Comparison of ENCODE assay signal across 17 cellular contexts in genomic region chr20:32526561-32526960, GRCh38. TPM values are rescaled to one million over a fixed set of nuclear protein-coding genes. Genes with fewer than 3 reads are reported as not detected.
DNase-seq lines count a peak whose midpoint lies in the region; ATAC-seq and TF ChIP-seq lines count a peak whose summit lies in the region.
"Had no signal": no experiment of that assay in that cellular context is flagged by ENCODE, and none has a peak within 500 bp of the region (broad histone marks: within the 10 kb centered on the region; RNA-seq: fewer than 3 reads in every experiment).

No MANE protein-coding gene starts in this region.

- H2AFZ ChIP-seq in Loucy (ENCODE audit: low read length), result no peak overlapping the region
- H2AFZ ChIP-seq: hepatocyte had no signal

- no peak for ATAC-seq in upper lobe of left lung (ENCODE audit: low FRiP score in 2 of 2)
- ATAC-seq: HCT116, mucosa of descending colon had no signal

- H3K27me3 ChIP-seq in Loucy (ENCODE audit: insufficient read depth, low read length, poor library complexity, severe bottlenecking) (no peaks in the 10 kb centered on the region), spleen (replicated peaks in 1 of 7) (no peaks in the 10 kb centered on the region), Caco-2 (replicated peaks; ENCODE audit: control insufficient read depth, insufficient read depth, low read length) (no peaks in the 10 kb centered on the region; the same call in 1 of the 2 replicates), upper lobe of left lung (no peaks in the 10 kb centered on the region)
- H3K27me3 ChIP-seq: hepatocyte, ovary, uterus had no signal

- H3K36me3 Mint-ChIP-seq in activated CD4-positive, alpha-beta T cell treated with anti-CD3 and anti-CD28 coated beads, Interleukin-2, amount 10 ng/mL, durations not matched to agents 7 days and 5 days (ENCODE audit: low read depth), result peaks cover 46% of the 10 kb centered on the region
- H3K36me3 Mint-ChIP-seq in brain (peaks cover 6% of the 10 kb centered on the region), Caco-2 (ENCODE audit: insufficient read depth, unreplicated experiment) (no peaks in the 10 kb centered on the region)

- H3K4me3 ChIP-seq in Loucy (ENCODE audit: low read length, poor library complexity, severe bottlenecking) (no peak overlapping the region), spleen (no peak overlapping the region), Caco-2 (ENCODE audit: low read depth, low read length) (no peak overlapping the region), upper lobe of left lung (no peak overlapping the region)
- H3K4me3 ChIP-seq: hepatocyte, mucosa of descending colon, ovary, uterus had no signal

- no peak for DNase-seq in activated CD4-positive, alpha-beta T cell treated with anti-CD3 and anti-CD28 coated beads, Interleukin-2, amount 10 ng/mL, durations not matched to agents 7 days and 5 days
- no peak for DNase-seq in activated CD4-positive, alpha-beta T cell treated with anti-CD3 and anti-CD28 coated beads for 4 hours
- DNase-seq in spleen (peak; percentile 31), cortex of kidney (lab: John Stamatoyannopoulos, UW) (no peak), Caco-2 (no peak), upper lobe of left lung (no peak)
- DNase-seq: COR-L47, NCI-H1105 treated with DMSO at 0.1 percent for 48 hours, ovary, SHP77, uterus had no signal

- POLR2A ChIA-PET in activated CD4-positive, alpha-beta T cell treated with anti-CD3 and anti-CD28 coated beads, Interleukin-2, amount 10 ng/mL, durations not matched to agents 7 days and 5 days (lab: Charles Lee), result no interaction called here
- POLR2A ChIA-PET in Caco-2 (lab: Charles Lee), result no interaction called here

- TF ChIP-seq EP300 in upper lobe of left lung (IDR thresholded peaks at IDR 0.05), result no peak

- intact Hi-C loops in spleen (cut with DNase I; ENCODE audit: low total_unique reads) (no loop called here), Caco-2 (cut with micrococcal nuclease; ENCODE audit: unreplicated experiment) (no loop called here)

- H3K79me2 ChIP-seq in Loucy (ENCODE audit: insufficient read depth, low read length), result peaks cover 84% of the 10 kb centered on the region

- WGBS in spleen, 5 donors, result 49 to 64% (median 57%) methylated on average over 4 of the region's 4 CpGs
- WGBS in upper lobe of left lung, 2 donors, result 53 to 79% methylated on average over 4 of the region's 4 CpGs

- H3K9ac ChIP-seq in Loucy (ENCODE audit: low read depth, low read length, poor library complexity, severe bottlenecking), result peak overlapping the region; percentile 25

- H3K4me1 Mint-ChIP-seq in activated CD4-positive, alpha-beta T cell treated with anti-CD3 and anti-CD28 coated beads, Interleukin-2, amount 10 ng/mL, durations not matched to agents 7 days and 5 days, result peaks cover 90% of the 10 kb centered on the region
- H3K4me1 Mint-ChIP-seq in brain (peaks cover 83% of the 10 kb centered on the region), Caco-2 (ENCODE audit: low read depth, unreplicated experiment) (no peaks in the 10 kb centered on the region)

- H3K36me3 ChIP-seq in Loucy (ENCODE audit: insufficient read depth, low read length), result peaks cover 38% of the 10 kb centered on the region; the same call in 1 of the 2 replicates
- H3K36me3 ChIP-seq in spleen, result no peaks in the 10 kb centered on the region
- no peaks in the 10 kb centered on the region for H3K36me3 ChIP-seq in Caco-2 (ENCODE audit: control insufficient read depth, insufficient read depth, low read length)
- H3K36me3 ChIP-seq in upper lobe of left lung, result no peaks in the 10 kb centered on the region
- H3K36me3 ChIP-seq: ovary, uterus had no signal

- H3K4me2 ChIP-seq in Loucy (ENCODE audit: low read depth, low read length, poor library complexity, severe bottlenecking), result no peak overlapping the region
- H3K4me2 ChIP-seq: hepatocyte had no signal

- H3K9me2 ChIP-seq in Loucy (replicated peaks; ENCODE audit: low read depth, low read length), result no peaks in the 10 kb centered on the region

- H3K9me3 ChIP-seq in Loucy (ENCODE audit: insufficient read depth, low read depth, low read length), result no peaks in the 10 kb centered on the region
- H3K9me3 ChIP-seq in spleen, result no peaks in the 10 kb centered on the region
- no peaks in the 10 kb centered on the region for H3K9me3 ChIP-seq in Caco-2
- H3K9me3 ChIP-seq in upper lobe of left lung, result no peaks in the 10 kb centered on the region
- H3K9me3 ChIP-seq: mucosa of descending colon, ovary, uterus had no signal

- TF ChIP-seq CTCF in Loucy (conservative IDR thresholded peaks at IDR 0.05; ENCODE audit: low read length) (no peak), brain (conservative IDR thresholded peaks at IDR 0.05) (no peak), spleen (IDR thresholded peaks at IDR 0.05 in 8 of 11, conservative IDR thresholded peaks at IDR 0.05 in 3 of 11) (no peak), Caco-2 (IDR thresholded peaks at IDR 0.05; ENCODE audit: insufficient read depth in 1 of 2, low read depth in 1 of 2, low read length in 1 of 2, severe bottlenecking in 1 of 2, unreplicated experiment in 1 of 2) (no peak), upper lobe of left lung (IDR thresholded peaks at IDR 0.05) (no peak)

- H3K27ac ChIP-seq in spleen (peak overlapping the region in 3 of 8 donors; percentile 49 to 68 (median 53)), upper lobe of left lung (peak overlapping the region in 2 of 4 donors; percentile 26 to 55)
- H3K27ac ChIP-seq: hepatocyte, ovary, uterus had no signal

- peaks cover 80% of the 10 kb centered on the region for H3K4me1 ChIP-seq in Loucy (ENCODE audit: insufficient read depth, low read length, poor library complexity, severe bottlenecking)
- H3K4me1 ChIP-seq in spleen, result peaks cover 48 to 84% (median 76%) of the 10 kb centered on the region in 6 donors
- H3K4me1 ChIP-seq in Caco-2, result no peaks in the 10 kb centered on the region; the same call in 1 of the 2 replicates
- peaks cover 16 to 46% (median 25%) of the 10 kb centered on the region in 4 donors for H3K4me1 ChIP-seq in upper lobe of left lung
- H3K4me1 ChIP-seq: uterus had no signal

- H4K20me1 ChIP-seq in Loucy (ENCODE audit: insufficient read depth, low read length, poor library complexity, severe bottlenecking), result peaks cover 6% of the 10 kb centered on the region

- no TSS peak for BruUV-seq in Caco-2 (replicated peaks; lab: Mats Ljungman, UMichigan)

- no peaks in the 10 kb centered on the region for H3K9me3 Mint-ChIP-seq in activated CD4-positive, alpha-beta T cell treated with anti-CD3 and anti-CD28 coated beads, Interleukin-2, amount 10 ng/mL, durations not matched to agents 7 days and 5 days
- H3K9me3 Mint-ChIP-seq in brain (no peaks in the 10 kb centered on the region), Caco-2 (ENCODE audit: unreplicated experiment) (no peaks in the 10 kb centered on the region)
- H3K9me3 Mint-ChIP-seq: T-helper 2 cell treated with Interferon-gamma antibody and Interleukin-4, amounts not matched to agents 5 μg/mL and 100 μg/mL, for 36 hours had no signal

- no peaks in the 10 kb centered on the region for H3K27me3 Mint-ChIP-seq in activated CD4-positive, alpha-beta T cell treated with anti-CD3 and anti-CD28 coated beads, Interleukin-2, amount 10 ng/mL, durations not matched to agents 7 days and 5 days
- H3K27me3 Mint-ChIP-seq in brain (no peaks in the 10 kb centered on the region), Caco-2 (ENCODE audit: insufficient read depth, unreplicated experiment) (no peaks in the 10 kb centered on the region)

- peak overlapping the region; percentile 87 for H3K27ac Mint-ChIP-seq in activated CD4-positive, alpha-beta T cell treated with anti-CD3 and anti-CD28 coated beads, Interleukin-2, amount 10 ng/mL, durations not matched to agents 7 days and 5 days
- H3K27ac Mint-ChIP-seq in brain, result peak overlapping the region; percentile 80 to 99 (median 98)
- H3K27ac Mint-ChIP-seq in Caco-2 (ENCODE audit: unreplicated experiment), result no peak overlapping the region

- H3F3A ChIP-seq in Loucy (ENCODE audit: low read depth), result no peaks in the 10 kb centered on the region

- TF ChIP-seq POLR2A in spleen (IDR thresholded peaks at IDR 0.05) (no peak), upper lobe of left lung (IDR thresholded peaks at IDR 0.05) (no peak)

- CTCF ChIA-PET in activated CD4-positive, alpha-beta T cell treated with anti-CD3 and anti-CD28 coated beads, Interleukin-2, amount 10 ng/mL, durations not matched to agents 7 days and 5 days (lab: Charles Lee), result interaction anchor here (0.6 to 4.3 kb wide), 7 partner anchors 8 to 820 kb away, joined by 3 to 31 read pairs (median 4); no protein-coding TSS in a partner anchor
- CTCF ChIA-PET in Caco-2 (lab: Charles Lee), result interaction anchor here (0.5 to 1.0 kb wide), 3 partner anchors 9 to 126 kb away, joined by 3 to 5 read pairs (median 3); no protein-coding TSS in a partner anchor

- no peak overlapping the region for H3K4me3 Mint-ChIP-seq in activated CD4-positive, alpha-beta T cell treated with anti-CD3 and anti-CD28 coated beads, Interleukin-2, amount 10 ng/mL, durations not matched to agents 7 days and 5 days
- H3K4me3 Mint-ChIP-seq in brain (no peak overlapping the region), Caco-2 (ENCODE audit: unreplicated experiment) (no peak overlapping the region)
- H3K4me3 Mint-ChIP-seq: T-helper 2 cell treated with Interferon-gamma antibody and Interleukin-4, amounts not matched to agents 5 μg/mL and 100 μg/mL, for 36 hours had no signal

RNA-seq across cellular contexts. Expression of gene NOL4L, which starts 58.6 kb away (rescaled TPM):
- 10 to 100 TPM; 26.1 to 27.4 TPM for total RNA-seq in activated CD4-positive, alpha-beta T cell treated with anti-CD3 and anti-CD28 coated beads, Interleukin-2, amount 10 ng/mL, durations not matched to agents 7 days and 5 days
- 36.1 TPM for polyA plus RNA-seq in brain (ENCODE audit: insufficient read depth, low read depth, low replicate concordance)
- total RNA-seq in spleen, result 10 to 100 TPM; 25.3 to 45.4 (median 34.9) TPM
- polyA plus RNA-seq in spleen, result 1 to 10 TPM; 3.4 to 8.4 (median 4.2) TPM
- total RNA-seq in Caco-2 (2022), result 75.3 and 80.9 TPM in 2 replicates
- 10 to 100 TPM; 13.4 to 40.2 (median 19.0) TPM for total RNA-seq in upper lobe of left lung
